8 cellular contexts compared by ENCODE assay signal in genomic region chr6:33744001-33744848, GRCh38. TPM values are rescaled to one million over a fixed set of nuclear protein-coding genes. Genes with fewer than 3 reads are reported as not detected.
DNase-seq lines count a peak whose midpoint lies in the region; ATAC-seq, FAIRE-seq and TF ChIP-seq lines count a peak whose summit lies in the region.

No MANE protein-coding gene starts in this region.

- peak; percentile 79 for TF ChIP-seq CTCF in A549 (IDR thresholded peaks at IDR 0.05)
- peak; percentile 98 for TF ChIP-seq CTCF in choroid plexus epithelial cell (conservative IDR thresholded peaks at IDR 0.05; ENCODE audit: low read depth, low read length)

- 18% methylated on average over 10 of the region's 11 CpGs for WGBS in A549 (ENCODE audit: missing lambda C conversion rate)

- H3K9me3 ChIP-seq in A549, result no peaks in the 10 kb centered on the region

- peak; percentile 59 to 69 for DNase-seq in A549 (ENCODE audit: low read depth in 1 of 2, low spot score in 1 of 2)
- peak; percentile 62 for DNase-seq in H4 (ENCODE audit: low spot score)
- peak; percentile 49 for DNase-seq in NCI-H460 (ENCODE audit: extremely low read depth, low read depth)
- peak; percentile 59 for DNase-seq in activated CD4-positive, alpha-beta T cell treated with anti-CD3 and anti-CD28 coated beads for 1 hour
- peak; percentile 81 for DNase-seq in choroid plexus epithelial cell (ENCODE audit: low read depth)
- DNase-seq in left lobe of liver (ENCODE audit: low spot score), result peak; percentile 79
- peak; percentile 67 for DNase-seq in stimulated activated CD4-positive, alpha-beta T cell treated with anti-CD3 and anti-CD28 coated beads, Interleukin-2, amount 100 ng/mL, for 4 hours (ENCODE audit: low read depth)
- DNase-seq in mesenteric fat pad (ENCODE audit: low spot score), result no peak

- TF ChIP-seq EP300 in A549 (IDR thresholded peaks at IDR 0.05), result no peak

- peak; percentile 70 to 76 for TF ChIP-seq RAD21 in A549 (conservative IDR thresholded peaks at IDR 0.05 in 1 of 2, IDR thresholded peaks at IDR 0.05 in 1 of 2)

- POLR2A ChIA-PET in A549 (lab: Yijun Ruan, JAX), result interaction anchor here (1.0 kb wide), 1 partner anchor 32 kb away, joined by 3 read pairs; the partner anchor contains the start of gene UQCC2

- H3K4me2 ChIP-seq in A549, result peak overlapping the region; percentile 9; the same call in 1 of the 3 replicates

- peaks cover 27% of the 10 kb centered on the region for H3K4me1 ChIP-seq in A549

- CTCF ChIA-PET in A549 (lab: Yijun Ruan, JAX), result interaction anchor here (0.5 to 7.2 kb wide), 55 partner anchors 9 to 1849 kb away, joined by 3 to 80 read pairs (median 4); partner anchors contain the start of genes LEMD2 and UQCC2

- no peak for FAIRE-seq in A549 (lab: Jason Lieb, UNC)

- peak overlapping the region; percentile 68 to 77; a peak in 3 of 6 replicates for H3K27ac ChIP-seq in A549

- H3K4me3 ChIP-seq in A549, result no peak overlapping the region
- no peak overlapping the region for H3K4me3 ChIP-seq in choroid plexus epithelial cell (ENCODE audit: low read depth, low read length)

- TF ChIP-seq POLR2A in A549 (IDR thresholded peaks at IDR 0.05; ENCODE audit: low read length), result no peak

- ATAC-seq in A549, result peak; percentile 70 to 90; a peak in 5 of 6 replicates
- peak; percentile 66 for ATAC-seq in left lobe of liver

TF ChIP-seq in A549, 52 proteins besides CTCF, POLR2A, EP300 and RAD21:
- no peak for TF ChIP-seq MAFK (IDR thresholded peaks at IDR 0.05; ENCODE audit: partially characterized antibody)
- no peak for TF ChIP-seq KDM5A (IDR thresholded peaks at IDR 0.05)
- no peak for TF ChIP-seq FOXS1 (CRISPR knock-in tag; IDR thresholded peaks at IDR 0.05)
- TF ChIP-seq SMC3 (IDR thresholded peaks at IDR 0.05), result peak; percentile 79

RNA-seq across cellular contexts. Expression of gene IP6K3, which starts 2.5 kb away (rescaled TPM):
- polyA plus RNA-seq in A549 (2011; rRNA removed), result 0.11 and 0.12 TPM in 2 replicates
- 0.04 and 0.05 TPM in 2 replicates for polyA plus RNA-seq in A549 (2012; cell fraction: cytosol; rRNA removed)
- 0.08 and 0.12 TPM in 2 replicates for polyA plus RNA-seq in A549 (2012; cell fraction: nucleus; rRNA removed)
- 0.03 to 0.20 TPM (median 0.07 TPM) in 3 replicates for polyA plus RNA-seq in A549 (2017; fragmentation: RNase III; extraction: RNeasy Plus Mini Kit Qiagen cat#74134 plus additional on column Dnase treatment)
- polyA minus RNA-seq in A549 (2011; rRNA and poly(A)+ RNA removed), result not detected in 2 replicates
- total RNA-seq in H4 (2014; rRNA removed; shearing (Covaris generic)), result 0.06 TPM in 1 of 2 replicates, not detected in the other
- not detected in 2 replicates for total RNA-seq in NCI-H460 (2014; rRNA removed; shearing (Covaris generic))
- polyA plus RNA-seq in NCI-H460 (2014; cell fraction: nucleus; rRNA removed), result not detected in 2 replicates
- total RNA-seq in left lobe of liver, result 4.1 TPM
- total RNA-seq in mesenteric fat pad, result 0.13 TPM

RNA-seq across cellular contexts. Expression of gene UQCC2, which starts 32.7 kb away (rescaled TPM):
- polyA plus RNA-seq in A549 (2011; rRNA removed) (65.5 and 90.8 TPM in 2 replicates), A549 (2017; fragmentation: RNase III; extraction: RNeasy Plus Mini Kit Qiagen cat#74134 plus additional on column Dnase treatment) (78.2 to 82.0 TPM (median 81.4 TPM) in 3 replicates)
- polyA plus RNA-seq in A549 (2012; cell fraction: cytosol; rRNA removed), result 46.0 and 46.7 TPM in 2 replicates
- 22.9 and 25.5 TPM in 2 replicates for polyA plus RNA-seq in A549 (2012; cell fraction: nucleus; rRNA removed)
- polyA minus RNA-seq in A549 (2011; rRNA and poly(A)+ RNA removed), result 12.9 and 17.1 TPM in 2 replicates
- total RNA-seq in H4 (2014; rRNA removed; shearing (Covaris generic)), result 55.1 and 86.8 TPM in 2 replicates
- 29.2 and 40.8 TPM in 2 replicates for total RNA-seq in NCI-H460 (2014; rRNA removed; shearing (Covaris generic))
- 159 and 206 TPM in 2 replicates for polyA plus RNA-seq in NCI-H460 (2014; cell fraction: nucleus; rRNA removed)
- total RNA-seq in left lobe of liver (34.9 TPM), mesenteric fat pad (47.0 TPM)

RNA-seq across cellular contexts. Expression of gene LEMD2, which starts 44.7 kb away (rescaled TPM):
- polyA plus RNA-seq in A549 (2011; rRNA removed) (43.2 and 53.0 TPM in 2 replicates), A549 (2017; fragmentation: RNase III; extraction: RNeasy Plus Mini Kit Qiagen cat#74134 plus additional on column Dnase treatment) (44.1 to 48.8 TPM (median 48.3 TPM) in 3 replicates)
- 32.8 and 35.7 TPM in 2 replicates for polyA plus RNA-seq in A549 (2012; cell fraction: cytosol; rRNA removed)
- 64.8 and 72.6 TPM in 2 replicates for polyA plus RNA-seq in A549 (2012; cell fraction: nucleus; rRNA removed)
- polyA minus RNA-seq in A549 (2011; rRNA and poly(A)+ RNA removed), result 40.6 and 49.4 TPM in 2 replicates
- total RNA-seq in H4 (2014; rRNA removed; shearing (Covaris generic)), result 25.9 and 40.9 TPM in 2 replicates
- 39.6 and 40.9 TPM in 2 replicates for total RNA-seq in NCI-H460 (2014; rRNA removed; shearing (Covaris generic))
- polyA plus RNA-seq in NCI-H460 (2014; cell fraction: nucleus; rRNA removed), result 89.2 and 95.7 TPM in 2 replicates
- total RNA-seq in left lobe of liver (20.2 TPM), mesenteric fat pad (37.7 TPM)

RNA-seq across cellular contexts. Expression of gene MLN, which starts 59.6 kb away (rescaled TPM):
- polyA plus RNA-seq in A549 (2011; rRNA removed) (not detected in 2 replicates), A549 (2017; fragmentation: RNase III; extraction: RNeasy Plus Mini Kit Qiagen cat#74134 plus additional on column Dnase treatment) (not detected in 3 replicates)
- polyA plus RNA-seq in A549 (2012; cell fraction: cytosol; rRNA removed), result not detected in 2 replicates
- polyA plus RNA-seq in A549 (2012; cell fraction: nucleus; rRNA removed), result not detected in 2 replicates
- polyA minus RNA-seq in A549 (2011; rRNA and poly(A)+ RNA removed), result not detected in 2 replicates
- total RNA-seq in H4 (2014; rRNA removed; shearing (Covaris generic)), result not detected in 2 replicates
- total RNA-seq in NCI-H460 (2014; rRNA removed; shearing (Covaris generic)), result not detected in 2 replicates
- not detected in 2 replicates for polyA plus RNA-seq in NCI-H460 (2014; cell fraction: nucleus; rRNA removed)
- total RNA-seq in left lobe of liver (not detected), mesenteric fat pad (not detected)
